1 cellular context compared by ENCODE assay signal in genomic region chr10:2207246-2207922, GRCh38.
TF ChIP-seq lines count a peak whose summit lies in the region.

No MANE protein-coding gene starts in this region.

TF ChIP-seq in H1, 55 proteins besides CTCF, POLR2A, EP300 and RAD21 (continued from another document):
- no peak for TF ChIP-seq CHD7 (IDR thresholded peaks at IDR 0.05; ENCODE audit: insufficient replicate concordance, low read length)
